Comparison of ENCODE assay signal across 10 cellular contexts in the genomic region with DNA sequence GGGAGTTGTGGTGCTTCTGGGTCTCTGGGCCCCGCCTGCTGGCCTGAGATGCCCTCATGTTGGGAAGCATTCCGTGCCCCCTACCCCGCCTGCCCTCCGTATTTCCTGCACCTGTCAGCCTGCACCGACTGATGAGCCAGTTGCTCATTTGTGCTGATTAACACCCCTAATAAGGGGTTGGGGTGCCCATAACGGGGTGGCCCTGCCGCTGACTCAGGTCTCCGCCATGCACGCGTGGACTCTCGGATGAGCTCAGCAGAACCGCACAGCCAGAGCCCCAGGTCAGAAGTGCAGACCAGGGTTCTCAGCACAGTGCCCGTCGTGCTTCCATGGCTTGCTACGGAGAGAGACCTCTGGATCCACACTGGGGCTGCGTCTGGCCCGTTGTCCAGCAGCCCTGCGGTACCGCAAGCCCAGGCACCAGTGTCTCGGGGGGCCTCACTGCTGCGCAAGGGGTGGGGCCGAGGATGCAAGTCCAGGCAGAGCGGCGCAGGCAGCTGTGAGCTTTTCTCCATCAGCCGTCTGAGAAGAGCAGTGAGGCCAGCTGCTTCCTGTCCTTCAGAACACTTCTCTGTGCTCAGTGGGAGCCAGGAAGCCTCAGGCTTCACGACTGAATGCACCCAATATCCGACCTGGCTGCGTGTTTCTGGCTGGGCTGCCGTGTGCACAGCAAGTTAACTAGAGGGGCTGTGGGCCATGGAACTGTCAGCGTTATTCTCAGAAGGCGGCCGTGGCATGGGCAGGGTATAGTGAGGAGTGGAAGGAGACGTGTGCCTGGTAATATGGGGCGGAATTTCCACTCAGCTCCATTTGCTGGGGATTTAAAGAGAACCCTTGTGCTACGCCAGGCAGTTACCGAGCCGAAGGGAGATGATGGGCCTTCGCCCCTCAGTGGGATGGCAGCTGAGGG. TPM values are rescaled to one million over a fixed set of nuclear protein-coding genes. Genes with fewer than 3 reads are reported as not detected.
DNase-seq lines count a peak whose midpoint lies in the region; ATAC-seq and TF ChIP-seq lines count a peak whose summit lies in the region.
"Had no signal": no experiment of that assay in that cellular context is flagged by ENCODE, and none has a peak within 500 bp of the region (broad histone marks: within the 10 kb centered on the region; RNA-seq: fewer than 3 reads in every experiment).

No MANE protein-coding gene starts in this region.

- intact Hi-C loops in Right ventricle myocardium superior (cut with DNase I) (no loop called here), left ventricle myocardium inferior (cut with micrococcal nuclease) (no loop called here)

- no peak for TF ChIP-seq CTCF in left ventricle myocardium inferior (IDR thresholded peaks at IDR 0.05; ENCODE audit: borderline replicate concordance)
- no peak for TF ChIP-seq CTCF in Peyer's patch (IDR thresholded peaks at IDR 0.05)

- H3K4me3 ChIP-seq in left ventricle myocardium inferior (no peak overlapping the region), Peyer's patch (peak overlapping the region in 1 of 4 donors; percentile 15)

- no peak for TF ChIP-seq POLR2A in Peyer's patch (IDR thresholded peaks at IDR 0.05)

- H3K4me1 ChIP-seq in left ventricle myocardium inferior (no peaks in the 10 kb centered on the region), Peyer's patch (peaks cover 0 to 19% (median 0%) of the 10 kb centered on the region in 4 donors)

- no peak for ATAC-seq in Right ventricle myocardium superior (ENCODE audit: poor library complexity)
- ATAC-seq in HG03432 (IDR thresholded peaks at IDR 0.05; ENCODE audit: unreplicated experiment) = peak; percentile 89

- H3K27me3 ChIP-seq in left ventricle myocardium inferior (ENCODE audit: low read depth) (no peaks in the 10 kb centered on the region), Peyer's patch (no peaks in the 10 kb centered on the region)

- H3K27ac ChIP-seq in left ventricle myocardium inferior (replicated peaks) (no peak overlapping the region), Peyer's patch (peak overlapping the region in 1 of 4 donors; percentile 74)

- H3K9me3 ChIP-seq in left ventricle myocardium inferior (replicated peaks) (no peaks in the 10 kb centered on the region), Peyer's patch (no peaks in the 10 kb centered on the region)

- in situ Hi-C loops in ACHN (cut with HindIII; ENCODE audit: low pct_ligation_motif_present, low pct_unique_long_range_greater_than_20kb, low sequenced_read_pairs) = no loop called here

- DNase-seq in Right ventricle myocardium superior (peak; percentile 35), left ventricle myocardium inferior (no peak), Peyer's patch (peak; percentile 36 to 82 (median 75)), MV-4-11 (lab: John Stamatoyannopoulos, UW) (no peak), ACHN (no peak), NCI-H2227 treated with DMSO at 0.1 percent for 48 hours (lab: John Stamatoyannopoulos, UW) (no peak)
- DNase-seq in activated CD4-positive, alpha-beta T cell treated with anti-CD3 and anti-CD28 coated beads, Interleukin-2, amount 50 U/mL, for 4 hours = no peak
- DNase-seq: H9, hippocampal formation had no signal

- H3K36me3 ChIP-seq in left ventricle myocardium inferior (peaks cover 70% of the 10 kb centered on the region), Peyer's patch (peaks cover 0 to 63% (median 0%) of the 10 kb centered on the region in 3 donors)

RNA-seq across cellular contexts. Expression of gene MTG2, which starts 18.6 kb away (rescaled TPM):
- total RNA-seq in Right ventricle myocardium superior (20.8 TPM), left ventricle myocardium inferior (25.9 TPM), Peyer's patch (10 to 100 TPM; 23.1 to 62.2 (median 31.6) TPM)

RNA-seq across cellular contexts. Expression of gene HRH3, which starts 18.6 kb away (rescaled TPM):
- total RNA-seq in Right ventricle myocardium superior (not detected), left ventricle myocardium inferior (not detected), Peyer's patch (under 1 TPM in 1 of 4 donors, not detected in 3; 0.27 TPM)

RNA-seq across cellular contexts. Expression of gene OSBPL2, which starts 36.9 kb away (rescaled TPM):
- 52.3 TPM for total RNA-seq in Right ventricle myocardium superior
- 55.3 TPM for total RNA-seq in left ventricle myocardium inferior
- 10 to 100 TPM; 52.8 to 86.7 (median 64.2) TPM for total RNA-seq in Peyer's patch

RNA-seq across cellular contexts. Expression of gene SS18L1, which starts 57.9 kb away (rescaled TPM):
- 8.9 TPM for total RNA-seq in Right ventricle myocardium superior
- 9.0 TPM for total RNA-seq in left ventricle myocardium inferior
- 10 to 100 TPM; 14.9 to 27.2 (median 24.5) TPM for total RNA-seq in Peyer's patch

RNA-seq across cellular contexts. Expression of gene PSMA7, which starts 58.2 kb away (rescaled TPM):
- total RNA-seq in Right ventricle myocardium superior (239 TPM), left ventricle myocardium inferior (233 TPM), Peyer's patch (100 to 1,000 TPM; 181 to 264 (median 228) TPM)

Comparison
In these comparisons a context has a peak if more than half of its experiments do, and no peak if none do; other contexts are left out.
1. DNase-seq: peak in Right ventricle myocardium superior (single experiment) and Peyer's patch (3 of 3); none in left ventricle myocardium inferior (single experiment), MV-4-11 (single experiment), ACHN (single experiment), NCI-H2227 treated with DMSO at 0.1 percent for 48 hours (single experiment) and activated CD4-positive, alpha-beta T cell treated with anti-CD3 and anti-CD28 coated beads, Interleukin-2, amount 50 U/mL, for 4 hours (0 of 2).